In genomic region chr7:113331155-113331898, GRCh38 we compare ENCODE assay signal across 1 cellular context.
TF ChIP-seq lines count a peak whose summit lies in the region.

No MANE protein-coding gene starts in this region.

TF ChIP-seq in HepG2, 621 proteins besides CTCF, POLR2A, EP300 and RAD21 (continued from another document):
- TF ChIP-seq ZNF281 (CRISPR knock-in tag; IDR thresholded peaks at IDR 0.05; ENCODE audit: borderline replicate concordance) (peak; percentile 17; the same call in 1 of the 2 replicates), MTA1 (CRISPR knock-in tag; IDR thresholded peaks at IDR 0.05; ENCODE audit: borderline replicate concordance) (no peak), ZNF329 (CRISPR knock-in tag; IDR thresholded peaks at IDR 0.05; ENCODE audit: low read depth) (no peak)
